In genomic region chr17:81000631-81001357, GRCh38 we compare ENCODE assay signal across 1 cellular context.
TF ChIP-seq lines count a peak whose summit lies in the region.

No MANE protein-coding gene starts in this region.

TF ChIP-seq in HepG2, 621 proteins besides CTCF, POLR2A, EP300 and RAD21 (continued from another document and continues in another):
- peak; percentile 85 for TF ChIP-seq HIC2 (CRISPR knock-in tag; IDR thresholded peaks at IDR 0.05; ENCODE audit: low read depth)
- TF ChIP-seq ZNF605 (CRISPR knock-in tag; IDR thresholded peaks at IDR 0.05), result 0 out of 2 replicates have a peak, but pooled peaks have one; percentile 29
- peak; percentile 51; the same call in 1 of the 2 replicates for TF ChIP-seq CSRNP1 (CRISPR knock-in tag; IDR thresholded peaks at IDR 0.05)
- no peak for TF ChIP-seq ZNF24 (IDR thresholded peaks at IDR 0.05)
- no peak for TF ChIP-seq SP140L (CRISPR knock-in tag; IDR thresholded peaks at IDR 0.05; ENCODE audit: borderline replicate concordance)
- 0 out of 2 replicates have a peak, but pooled peaks have one; percentile 67 for TF ChIP-seq REPIN1 (CRISPR knock-in tag; IDR thresholded peaks at IDR 0.05; ENCODE audit: borderline replicate concordance, low read depth)
- TF ChIP-seq ZNF776 (CRISPR knock-in tag; IDR thresholded peaks at IDR 0.05), result no peak
- no peak for TF ChIP-seq ZNF614 (CRISPR knock-in tag; IDR thresholded peaks at IDR 0.05; ENCODE audit: borderline replicate concordance)
- 0 out of 2 replicates have a peak, but pooled peaks have one; percentile 29 for TF ChIP-seq ZXDC (CRISPR knock-in tag; IDR thresholded peaks at IDR 0.05)
- no peak for TF ChIP-seq ZSCAN9 (CRISPR knock-in tag; IDR thresholded peaks at IDR 0.05; ENCODE audit: borderline replicate concordance)
- 0 out of 2 replicates have a peak, but pooled peaks have one; percentile 14 for TF ChIP-seq NFKB2 (CRISPR knock-in tag; IDR thresholded peaks at IDR 0.05; ENCODE audit: borderline replicate concordance)
- TF ChIP-seq CERS6 (CRISPR knock-in tag; IDR thresholded peaks at IDR 0.05), result 0 out of 2 replicates have a peak, but pooled peaks have one; percentile 56
- peak; percentile 43; the same call in 1 of the 2 replicates for TF ChIP-seq GMEB1 (CRISPR knock-in tag; IDR thresholded peaks at IDR 0.05; ENCODE audit: borderline replicate concordance)
- TF ChIP-seq ZNF784 (CRISPR knock-in tag; IDR thresholded peaks at IDR 0.05; ENCODE audit: borderline replicate concordance), result peak; percentile 29; the same call in 1 of the 2 replicates
- 0 out of 2 replicates have a peak, but pooled peaks have one; percentile 32 for TF ChIP-seq FOXM1 (CRISPR knock-in tag; IDR thresholded peaks at IDR 0.05)
- no peak for TF ChIP-seq BRCA1 (CRISPR knock-in tag; IDR thresholded peaks at IDR 0.05)
- TF ChIP-seq ZNF761 (CRISPR knock-in tag; conservative IDR thresholded peaks at IDR 0.05), result peak; percentile 60; the same call in 1 of the 2 replicates
- peak; percentile 58; the same call in 1 of the 2 replicates for TF ChIP-seq ARID4A (CRISPR knock-in tag; IDR thresholded peaks at IDR 0.05; ENCODE audit: borderline replicate concordance)
- TF ChIP-seq AGO2 (optimal IDR thresholded peaks at IDR 0.05; ENCODE audit: low read depth, low read length), result peak; percentile 44
- TF ChIP-seq ZNF276 (CRISPR knock-in tag; IDR thresholded peaks at IDR 0.05; ENCODE audit: low read depth), result peak; percentile 5; the same call in 1 of the 2 replicates
- no peak for TF ChIP-seq ATAD3A (CRISPR knock-in tag; IDR thresholded peaks at IDR 0.05)
- TF ChIP-seq ZNF747 (CRISPR knock-in tag; IDR thresholded peaks at IDR 0.05; ENCODE audit: borderline replicate concordance), result no peak
- TF ChIP-seq HOXA5 (CRISPR knock-in tag; IDR thresholded peaks at IDR 0.05), result no peak
- TF ChIP-seq ZNF777 (CRISPR knock-in tag; IDR thresholded peaks at IDR 0.05), result no peak
- TF ChIP-seq HNRNPL (IDR thresholded peaks at IDR 0.05; ENCODE audit: low read depth, low read length), result peak; percentile 70; the same call in 1 of the 2 replicates
- no peak for TF ChIP-seq ZNF563 (CRISPR knock-in tag; IDR thresholded peaks at IDR 0.05)
- no peak for TF ChIP-seq TP53 (CRISPR knock-in tag; conservative IDR thresholded peaks at IDR 0.05)
- TF ChIP-seq BORCS8-MEF2B (CRISPR knock-in tag; IDR thresholded peaks at IDR 0.05), result no peak
- TF ChIP-seq CREBL2 (CRISPR knock-in tag; IDR thresholded peaks at IDR 0.05; ENCODE audit: borderline replicate concordance), result 0 out of 2 replicates have a peak, but pooled peaks have one; percentile 8
- no peak for TF ChIP-seq ZKSCAN1 (IDR thresholded peaks at IDR 0.05; ENCODE audit: low read length)
- TF ChIP-seq CAMTA2 (CRISPR knock-in tag; IDR thresholded peaks at IDR 0.05; ENCODE audit: borderline replicate concordance), result no peak
- TF ChIP-seq ZNF720 (CRISPR knock-in tag; IDR thresholded peaks at IDR 0.05), result no peak
- TF ChIP-seq ELF4 (CRISPR knock-in tag; IDR thresholded peaks at IDR 0.05; ENCODE audit: borderline replicate concordance), result no peak
- TF ChIP-seq UBTF (CRISPR knock-in tag; IDR thresholded peaks at IDR 0.05), result peak; percentile 50
- TF ChIP-seq PATZ1 (CRISPR knock-in tag; IDR thresholded peaks at IDR 0.05), result peak; percentile 61; the same call in 1 of the 2 replicates
- TF ChIP-seq ZC3H13 (CRISPR knock-in tag; IDR thresholded peaks at IDR 0.05), result peak; percentile 69
- no peak for TF ChIP-seq GLI4 (CRISPR knock-in tag; IDR thresholded peaks at IDR 0.05; ENCODE audit: borderline replicate concordance)
- TF ChIP-seq ZNF451 (CRISPR knock-in tag; IDR thresholded peaks at IDR 0.05), result 0 out of 2 replicates have a peak, but pooled peaks have one; percentile 37
